In the genomic region with DNA sequence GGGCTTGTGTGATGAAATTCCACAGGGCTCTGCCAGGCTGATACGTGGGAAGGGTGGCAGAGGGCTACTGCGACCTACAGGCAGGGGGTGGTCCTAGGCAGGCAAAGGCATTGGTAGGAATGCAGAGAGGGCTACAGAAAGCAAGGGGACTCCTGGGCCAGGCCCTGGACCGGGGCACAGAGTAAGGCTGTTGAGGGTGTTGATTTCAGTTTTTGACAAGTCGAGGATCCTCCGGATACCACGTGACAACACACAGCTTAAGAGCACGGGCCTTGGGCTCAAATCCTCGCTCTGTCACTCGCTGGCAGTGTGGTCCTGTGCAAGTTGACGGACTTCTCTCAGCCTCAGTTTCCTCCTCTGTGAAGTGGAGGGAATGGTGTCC, we compare ENCODE assay signal across 28 cellular contexts. TPM values are rescaled to one million over a fixed set of nuclear protein-coding genes. Genes with fewer than 3 reads are reported as not detected.
DNase-seq lines count a peak whose midpoint lies in the region; ATAC-seq and TF ChIP-seq lines count a peak whose summit lies in the region.
"Had no signal": no experiment of that assay in that cellular context is flagged by ENCODE, and none has a peak within 500 bp of the region (broad histone marks: within the 10 kb centered on the region; RNA-seq: fewer than 3 reads in every experiment).

No MANE protein-coding gene starts in this region.

- H3K4me1 ChIP-seq in right cardiac atrium (ENCODE audit: control insufficient read depth, insufficient read depth, low read length): peaks cover 2% of the 10 kb centered on the region
- H3K4me1 ChIP-seq in neural progenitor cell: peaks cover 29% of the 10 kb centered on the region

- no peaks in the 10 kb centered on the region for H3K36me3 ChIP-seq in neural progenitor cell

- WGBS in right cardiac atrium: 44% methylated on average over 10 of the region's 10 CpGs

- no peak for DNase-seq in Right ventricle myocardium superior
- DNase-seq in Right ventricle myocardium inferior (ENCODE audit: missing footprints): no peak
- DNase-seq in right cardiac atrium: peak in 1 of 3 donors; percentile 55
- DNase-seq in neural progenitor cell (ENCODE audit: low spot score): no peak
- no peak for DNase-seq in SK-N-DZ (ENCODE audit: low spot score)
- no peak for DNase-seq in stimulated activated CD4-positive, alpha-beta T cell treated with anti-CD3 and anti-CD28 coated beads, Interleukin-4, amount 100 ng/mL, for 24 hours
- DNase-seq: activated CD8-positive, alpha-beta memory T cell treated with anti-CD3 and anti-CD28 coated beads for 24 hours; activated naive CD4-positive, alpha-beta T cell treated with Interleukin-2 at 50 U/mL for 16 hours; activated T-cell treated with anti-CD3 and anti-CD28 coated beads, Interleukin-2, amount 50 U/mL, for 4 hours; AML-193; CD8-positive, alpha-beta T cell; central memory CD4-positive, alpha-beta T cell; DMS153; HCEC 1CT; hippocampal formation; islet precursor cell; Karpas-422; mesenchymal stem cell; naive thymus-derived CD8-positive, alpha-beta T cell; NCI-H1694 treated with DMSO at 0.1 percent for 48 hours; NCI-H774; SIG-M5; stimulated activated CD4-positive, alpha-beta T cell treated with anti-CD3 and anti-CD28 coated beads, Interleukin-2, amount 100 ng/mL, for 48 hours; stimulated activated naive CD4-positive, alpha-beta T cell; T-cell had no signal

- no peak overlapping the region for H2AFZ ChIP-seq in neural progenitor cell (replicated peaks)

- ATAC-seq in Right ventricle myocardium superior (ENCODE audit: poor library complexity): peak; percentile 12
- ATAC-seq in Right ventricle myocardium inferior: no peak
- ATAC-seq in right cardiac atrium: peak; percentile 7 to 25
- ATAC-seq in HG03521 (IDR thresholded peaks at IDR 0.05; ENCODE audit: unreplicated experiment): no peak
- ATAC-seq in HG02642 (IDR thresholded peaks at IDR 0.05; ENCODE audit: poor library complexity, unreplicated experiment): no peak
- ATAC-seq: activated T-cell treated with anti-CD3 and anti-CD28 coated beads, Interleukin-2, amount 50 U/mL, for 4 hours; CD8-positive, alpha-beta T cell; naive thymus-derived CD8-positive, alpha-beta T cell; T-cell had no signal

- H3K4me3 ChIP-seq in right cardiac atrium (ENCODE audit: low read length) (no peak overlapping the region), neural progenitor cell (no peak overlapping the region)
- H3K4me3 ChIP-seq: smooth muscle cell had no signal

- H3K9me3 ChIP-seq in right cardiac atrium (ENCODE audit: control insufficient read depth, low read length): no peaks in the 10 kb centered on the region
- H3K9me3 ChIP-seq in neural progenitor cell (ENCODE audit: low read depth): no peaks in the 10 kb centered on the region

- peaks cover 3% of the 10 kb centered on the region for H3K9me3 Mint-ChIP-seq in neural progenitor cell
- H3K9me3 Mint-ChIP-seq: activated T-cell treated with anti-CD3 and anti-CD28 coated beads, Interleukin-2, amount 50 U/mL, for 4 hours; CD8-positive, alpha-beta T cell; naive thymus-derived CD8-positive, alpha-beta T cell; T-cell had no signal

- peaks cover 19% of the 10 kb centered on the region for H3F3A ChIP-seq in neural progenitor cell (ENCODE audit: low read depth)

- no peak overlapping the region for H3K9ac ChIP-seq in neural progenitor cell

- peak; percentile 9 for TF ChIP-seq CTCF in neural progenitor cell (IDR thresholded peaks at IDR 0.05)

- H3K4me1 Mint-ChIP-seq in neural progenitor cell: peaks cover 48% of the 10 kb centered on the region
- H3K4me1 Mint-ChIP-seq: naive thymus-derived CD8-positive, alpha-beta T cell; T-cell had no signal

- H3K27ac ChIP-seq in right cardiac atrium (ENCODE audit: low read length) (peak overlapping the region; percentile 28), neural progenitor cell (no peak overlapping the region)

- H3K4me3 Mint-ChIP-seq in neural progenitor cell: peak overlapping the region; percentile 50
- H3K4me3 Mint-ChIP-seq: activated T-cell treated with anti-CD3 and anti-CD28 coated beads, Interleukin-2, amount 50 U/mL, for 4 hours; CD8-positive, alpha-beta T cell; naive thymus-derived CD8-positive, alpha-beta T cell; T-cell had no signal

- peak overlapping the region; percentile 81 for H3K27ac Mint-ChIP-seq in neural progenitor cell
- H3K27ac Mint-ChIP-seq: CD8-positive, alpha-beta T cell; T-cell had no signal

- H4K20me1 ChIP-seq in neural progenitor cell (ENCODE audit: low read depth): no peaks in the 10 kb centered on the region

- H3K27me3 ChIP-seq in right cardiac atrium (ENCODE audit: control insufficient read depth, insufficient read depth) (no peaks in the 10 kb centered on the region), neural progenitor cell (no peaks in the 10 kb centered on the region)

- no peaks in the 10 kb centered on the region for H3K79me2 ChIP-seq in neural progenitor cell (ENCODE audit: low read depth)

- H3K36me3 Mint-ChIP-seq in neural progenitor cell: no peaks in the 10 kb centered on the region
- H3K36me3 Mint-ChIP-seq: CD8-positive, alpha-beta T cell; T-cell had no signal

- H3K4me2 ChIP-seq in neural progenitor cell: no peak overlapping the region
- H3K4me2 ChIP-seq: smooth muscle cell had no signal

- intact Hi-C loops in Right ventricle myocardium superior (cut with DNase I) (no loop called here), Right ventricle myocardium inferior (cut with DNase I) (no loop called here), right cardiac atrium (cut with DNase I) (no loop called here)

- H3K27me3 Mint-ChIP-seq in neural progenitor cell (ENCODE audit: insufficient read depth, low read depth): peaks cover 7% of the 10 kb centered on the region

RNA-seq across cellular contexts. Expression of a gene that starts 19.1 kb away (rescaled TPM):
- 3.4 TPM for total RNA-seq in Right ventricle myocardium superior
- total RNA-seq in Right ventricle myocardium inferior: 4.5 TPM
- total RNA-seq in right cardiac atrium: 1 to 10 TPM; 2.3 to 5.3 (median 3.0) TPM
- 2.8 TPM for polyA plus RNA-seq in right cardiac atrium
- total RNA-seq in neural progenitor cell (ENCODE audit: low replicate concordance): 0.31 and 0.34 TPM in 2 replicates
- polyA plus RNA-seq in SK-N-DZ (2014; cell fraction: cytosol; rRNA removed): 11.6 and 13.7 TPM in 2 replicates
- 7.9 and 11.5 TPM in 2 replicates for polyA plus RNA-seq in SK-N-DZ (2014; cell fraction: nucleus; rRNA removed)
- polyA plus RNA-seq: naive thymus-derived CD8-positive, alpha-beta T cell had no signal

Comparison
In these comparisons a context has a peak if more than half of its experiments do, and no peak if none do; other contexts are left out.
1. ATAC-seq: peak in Right ventricle myocardium superior (single experiment) and right cardiac atrium (2 of 2); none in Right ventricle myocardium inferior (single experiment), HG03521 (single experiment) and HG02642 (single experiment).